In genomic region chr17:81193470-81194224, GRCh38 we compare ENCODE assay signal across 1 cellular context.
TF ChIP-seq lines count a peak whose summit lies in the region.

No MANE protein-coding gene starts in this region.

TF ChIP-seq in K562, 482 proteins besides CTCF, POLR2A, EP300 and RAD21 (continued from another document):
- TF ChIP-seq, protein P1, sequence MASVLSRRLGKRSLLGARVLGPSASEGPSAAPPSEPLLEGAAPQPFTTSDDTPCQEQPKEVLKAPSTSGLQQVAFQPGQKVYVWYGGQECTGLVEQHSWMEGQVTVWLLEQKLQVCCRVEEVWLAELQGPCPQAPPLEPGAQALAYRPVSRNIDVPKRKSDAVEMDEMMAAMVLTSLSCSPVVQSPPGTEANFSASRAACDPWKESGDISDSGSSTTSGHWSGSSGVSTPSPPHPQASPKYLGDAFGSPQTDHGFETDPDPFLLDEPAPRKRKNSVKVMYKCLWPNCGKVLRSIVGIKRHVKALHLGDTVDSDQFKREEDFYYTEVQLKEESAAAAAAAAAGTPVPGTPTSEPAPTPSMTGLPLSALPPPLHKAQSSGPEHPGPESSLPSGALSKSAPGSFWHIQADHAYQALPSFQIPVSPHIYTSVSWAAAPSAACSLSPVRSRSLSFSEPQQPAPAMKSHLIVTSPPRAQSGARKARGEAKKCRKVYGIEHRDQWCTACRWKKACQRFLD (CRISPR knock-in tag; IDR thresholded peaks at IDR 0.05): peak; percentile 28; the same call in 1 of the 2 replicates
- TF ChIP-seq, protein P2, sequence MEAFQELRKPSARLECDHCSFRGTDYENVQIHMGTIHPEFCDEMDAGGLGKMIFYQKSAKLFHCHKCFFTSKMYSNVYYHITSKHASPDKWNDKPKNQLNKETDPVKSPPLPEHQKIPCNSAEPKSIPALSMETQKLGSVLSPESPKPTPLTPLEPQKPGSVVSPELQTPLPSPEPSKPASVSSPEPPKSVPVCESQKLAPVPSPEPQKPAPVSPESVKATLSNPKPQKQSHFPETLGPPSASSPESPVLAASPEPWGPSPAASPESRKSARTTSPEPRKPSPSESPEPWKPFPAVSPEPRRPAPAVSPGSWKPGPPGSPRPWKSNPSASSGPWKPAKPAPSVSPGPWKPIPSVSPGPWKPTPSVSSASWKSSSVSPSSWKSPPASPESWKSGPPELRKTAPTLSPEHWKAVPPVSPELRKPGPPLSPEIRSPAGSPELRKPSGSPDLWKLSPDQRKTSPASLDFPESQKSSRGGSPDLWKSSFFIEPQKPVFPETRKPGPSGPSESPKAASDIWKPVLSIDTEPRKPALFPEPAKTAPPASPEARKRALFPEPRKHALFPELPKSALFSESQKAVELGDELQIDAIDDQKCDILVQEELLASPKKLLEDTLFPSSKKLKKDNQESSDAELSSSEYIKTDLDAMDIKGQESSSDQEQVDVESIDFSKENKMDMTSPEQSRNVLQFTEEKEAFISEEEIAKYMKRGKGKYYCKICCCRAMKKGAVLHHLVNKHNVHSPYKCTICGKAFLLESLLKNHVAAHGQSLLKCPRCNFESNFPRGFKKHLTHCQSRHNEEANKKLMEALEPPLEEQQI (IDR thresholded peaks at IDR 0.05): no peak
- no peak for TF ChIP-seq CHCHD3 (CRISPR knock-in tag; IDR thresholded peaks at IDR 0.05)
- TF ChIP-seq NCOA2 (IDR thresholded peaks at IDR 0.05; ENCODE audit: partially characterized antibody in 2 of 2): no peak
- no peak for TF ChIP-seq ZNF780A (CRISPR knock-in tag; IDR thresholded peaks at IDR 0.05)
- no peak for TF ChIP-seq EP400 (IDR thresholded peaks at IDR 0.05)
- TF ChIP-seq, protein P3, sequence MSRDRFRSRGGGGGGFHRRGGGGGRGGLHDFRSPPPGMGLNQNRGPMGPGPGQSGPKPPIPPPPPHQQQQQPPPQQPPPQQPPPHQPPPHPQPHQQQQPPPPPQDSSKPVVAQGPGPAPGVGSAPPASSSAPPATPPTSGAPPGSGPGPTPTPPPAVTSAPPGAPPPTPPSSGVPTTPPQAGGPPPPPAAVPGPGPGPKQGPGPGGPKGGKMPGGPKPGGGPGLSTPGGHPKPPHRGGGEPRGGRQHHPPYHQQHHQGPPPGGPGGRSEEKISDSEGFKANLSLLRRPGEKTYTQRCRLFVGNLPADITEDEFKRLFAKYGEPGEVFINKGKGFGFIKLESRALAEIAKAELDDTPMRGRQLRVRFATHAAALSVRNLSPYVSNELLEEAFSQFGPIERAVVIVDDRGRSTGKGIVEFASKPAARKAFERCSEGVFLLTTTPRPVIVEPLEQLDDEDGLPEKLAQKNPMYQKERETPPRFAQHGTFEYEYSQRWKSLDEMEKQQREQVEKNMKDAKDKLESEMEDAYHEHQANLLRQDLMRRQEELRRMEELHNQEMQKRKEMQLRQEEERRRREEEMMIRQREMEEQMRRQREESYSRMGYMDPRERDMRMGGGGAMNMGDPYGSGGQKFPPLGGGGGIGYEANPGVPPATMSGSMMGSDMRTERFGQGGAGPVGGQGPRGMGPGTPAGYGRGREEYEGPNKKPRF (IDR thresholded peaks at IDR 0.05; ENCODE audit: low read depth, low read length): no peak
- 0 out of 2 replicates have a peak, but pooled peaks have one; percentile 10 for TF ChIP-seq OTX1 (CRISPR knock-in tag; IDR thresholded peaks at IDR 0.05)
TF ChIP-seq in K562: peak in this region for 52.
